Comparison of ENCODE assay signal across 7 cellular contexts in the genomic region with DNA sequence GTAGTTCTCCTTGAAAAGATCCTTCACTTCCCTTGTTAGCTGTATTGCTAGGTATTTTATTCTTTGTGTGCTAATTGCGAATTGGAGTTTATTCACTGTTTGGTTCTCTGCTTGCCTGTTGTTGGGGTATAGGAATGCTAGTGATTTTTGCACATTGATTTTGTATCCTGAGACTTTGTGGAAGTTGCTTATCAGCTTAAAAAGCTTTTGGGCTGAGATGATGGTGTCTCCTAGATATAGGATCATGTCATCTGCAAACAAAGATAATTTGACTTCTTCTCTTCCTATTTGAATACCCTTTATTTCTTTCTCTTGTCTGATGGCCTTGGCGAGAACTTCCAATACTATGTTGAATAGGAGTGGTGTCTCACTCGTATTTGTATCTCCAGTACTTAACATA. TPM values are rescaled to one million over a fixed set of nuclear protein-coding genes. Genes with fewer than 3 reads are reported as not detected.
DNase-seq lines count a peak whose midpoint lies in the region; ATAC-seq and TF ChIP-seq lines count a peak whose summit lies in the region.
"Not testable (repeated sequence)": the region's sequence is repeated elsewhere in the genome, so short reads cannot be mapped to it uniquely, and the experiment has no call there.

No MANE protein-coding gene starts in this region.

- POLR2A ChIA-PET in CD4-positive, alpha-beta T cell (lab: Charles Lee), result interaction anchor here (1.1 kb wide), 1 partner anchor 158 kb away, joined by 3 read pairs; no protein-coding TSS in a partner anchor
- POLR2A ChIA-PET in T-cell (lab: Charles Lee); WTC11 (lab: Charles Lee): not testable (repeated sequence)
- POLR2A ChIA-PET in naive thymus-derived CD4-positive, alpha-beta T cell (lab: Charles Lee), result interaction anchor here (0.6 to 1.4 kb wide), 5 partner anchors 10 to 711 kb away, joined by 3 to 4 read pairs (median 3); no protein-coding TSS in a partner anchor

- not testable (repeated sequence) for TF ChIP-seq CTCF in CD4-positive, alpha-beta T cell (IDR thresholded peaks at IDR 0.05); WTC11 (IDR thresholded peaks at IDR 0.05); neural crest cell (conservative IDR thresholded peaks at IDR 0.05)

- H3K36me3 ChIP-seq in naive thymus-derived CD4-positive, alpha-beta T cell (ENCODE audit: control insufficient read depth in 2 of 3, insufficient read depth in 3 of 3, low read length in 3 of 3), result not testable (repeated sequence)

- peak overlapping the region; percentile 36 for H3K4me3 Mint-ChIP-seq in CD4-positive, alpha-beta T cell
- peak overlapping the region in 1 of 3 donors; percentile 57 for H3K4me3 Mint-ChIP-seq in T-cell
- not testable (repeated sequence) for H3K4me3 Mint-ChIP-seq in WTC11; central memory CD8-positive, alpha-beta T cell; neural crest cell
- peak overlapping the region; percentile 74 for H3K4me3 Mint-ChIP-seq in activated T-helper 17 cell treated with anti-CD3 and anti-CD28 coated beads, Interleukin-2, amount 50 U/mL, for 72 hours
- peak overlapping the region in 8 of 10 donors; percentile 1 to 67 (median 58) for H3K4me3 Mint-ChIP-seq in naive thymus-derived CD4-positive, alpha-beta T cell

- peaks cover 29 to 74% of the 10 kb centered on the region in 2 donors for H3K4me1 ChIP-seq in naive thymus-derived CD4-positive, alpha-beta T cell (ENCODE audit: control insufficient read depth in 2 of 2, insufficient read depth in 2 of 2, low read length in 2 of 2)

- DNase-seq in CD4-positive, alpha-beta T cell; T-cell; WTC11 (ENCODE audit: low spot score); central memory CD8-positive, alpha-beta T cell (ENCODE audit: low spot score in 2 of 2); naive thymus-derived CD4-positive, alpha-beta T cell; neural crest cell (ENCODE audit: low read depth, low spot score): not testable (repeated sequence)

- H3K27ac Mint-ChIP-seq in CD4-positive, alpha-beta T cell, result peak overlapping the region; percentile 84
- H3K27ac Mint-ChIP-seq in T-cell (peak overlapping the region; percentile 87 to 96), WTC11 (peak overlapping the region; percentile 84), neural crest cell (ENCODE audit: unreplicated experiment) (peak overlapping the region; percentile 84)
- peak overlapping the region; percentile 17 for H3K27ac Mint-ChIP-seq in activated T-helper 17 cell treated with anti-CD3 and anti-CD28 coated beads, Interleukin-2, amount 50 U/mL, for 72 hours
- H3K27ac Mint-ChIP-seq in central memory CD8-positive, alpha-beta T cell (ENCODE audit: low read depth), result peak overlapping the region; percentile 38
- peak overlapping the region in 7 of 9 donors; percentile 56 to 98 (median 81) for H3K27ac Mint-ChIP-seq in naive thymus-derived CD4-positive, alpha-beta T cell

- H3K9me3 ChIP-seq in CD4-positive, alpha-beta T cell (ENCODE audit: control insufficient read depth, low read length); naive thymus-derived CD4-positive, alpha-beta T cell (ENCODE audit: control insufficient read depth in 2 of 3, low read length in 3 of 3): not testable (repeated sequence)

- not testable (repeated sequence) for H3K4me3 ChIP-seq in naive thymus-derived CD4-positive, alpha-beta T cell (ENCODE audit: low read length)

- H3K36me3 Mint-ChIP-seq in CD4-positive, alpha-beta T cell (ENCODE audit: low read depth), result peaks cover 89% of the 10 kb centered on the region
- H3K36me3 Mint-ChIP-seq in T-cell (peaks cover 74% of the 10 kb centered on the region), WTC11 (peaks cover 14% of the 10 kb centered on the region), neural crest cell (ENCODE audit: low read depth) (peaks cover 28% of the 10 kb centered on the region)
- peaks cover 71% of the 10 kb centered on the region for H3K36me3 Mint-ChIP-seq in activated T-helper 17 cell treated with anti-CD3 and anti-CD28 coated beads, Interleukin-2, amount 50 U/mL, for 72 hours (ENCODE audit: low read depth)
- H3K36me3 Mint-ChIP-seq in central memory CD8-positive, alpha-beta T cell (ENCODE audit: insufficient read depth), result peaks cover 20% of the 10 kb centered on the region
- peaks cover 20 to 75% (median 62%) of the 10 kb centered on the region in 5 donors for H3K36me3 Mint-ChIP-seq in naive thymus-derived CD4-positive, alpha-beta T cell

- H3K27me3 Mint-ChIP-seq in CD4-positive, alpha-beta T cell; T-cell; WTC11 (ENCODE audit: low read depth); activated T-helper 17 cell treated with anti-CD3 and anti-CD28 coated beads, Interleukin-2, amount 50 U/mL, for 72 hours; central memory CD8-positive, alpha-beta T cell; naive thymus-derived CD4-positive, alpha-beta T cell; neural crest cell (ENCODE audit: low read depth): not testable (repeated sequence)

- peaks cover 16% of the 10 kb centered on the region for H3K9me3 Mint-ChIP-seq in CD4-positive, alpha-beta T cell
- H3K9me3 Mint-ChIP-seq in T-cell (peaks cover 0 to 14% (median 12%) of the 10 kb centered on the region in 3 donors), WTC11 (peaks cover 17% of the 10 kb centered on the region)
- H3K9me3 Mint-ChIP-seq in activated T-helper 17 cell treated with anti-CD3 and anti-CD28 coated beads, Interleukin-2, amount 50 U/mL, for 72 hours; central memory CD8-positive, alpha-beta T cell; neural crest cell: not testable (repeated sequence)
- peaks cover 0 to 21% (median 6%) of the 10 kb centered on the region in 11 donors for H3K9me3 Mint-ChIP-seq in naive thymus-derived CD4-positive, alpha-beta T cell

- intact Hi-C loops in CD4-positive, alpha-beta T cell (cut with DNase I, micrococcal nuclease); naive thymus-derived CD4-positive, alpha-beta T cell (cut with micrococcal nuclease): not testable (repeated sequence)

- not testable (repeated sequence) for H3K27ac ChIP-seq in CD4-positive, alpha-beta T cell (ENCODE audit: low read depth, low read length); naive thymus-derived CD4-positive, alpha-beta T cell (ENCODE audit: low read depth, low read length)

- ATAC-seq in CD4-positive, alpha-beta T cell (ENCODE audit: poor library complexity); T-cell (replicated peaks in 1 of 4); WTC11; activated T-helper 17 cell treated with anti-CD3 and anti-CD28 coated beads, Interleukin-2, amount 50 U/mL, for 72 hours (replicated peaks); central memory CD8-positive, alpha-beta T cell (replicated peaks; ENCODE audit: extremely low read depth, poor library complexity, severe bottlenecking); naive thymus-derived CD4-positive, alpha-beta T cell: not testable (repeated sequence)

- not testable (repeated sequence) for H3K27me3 ChIP-seq in CD4-positive, alpha-beta T cell (ENCODE audit: control insufficient read depth, insufficient read depth, low read length); naive thymus-derived CD4-positive, alpha-beta T cell (ENCODE audit: control insufficient read depth in 2 of 2, insufficient read depth in 2 of 2, low read length in 2 of 2)

- H3K4me1 Mint-ChIP-seq in CD4-positive, alpha-beta T cell (ENCODE audit: low read depth), result peaks cover 89% of the 10 kb centered on the region
- H3K4me1 Mint-ChIP-seq in T-cell (peaks cover 84 to 89% (median 85%) of the 10 kb centered on the region in 3 donors), WTC11 (peaks cover 22% of the 10 kb centered on the region), neural crest cell (peaks cover 15% of the 10 kb centered on the region)
- peaks cover 72% of the 10 kb centered on the region for H3K4me1 Mint-ChIP-seq in activated T-helper 17 cell treated with anti-CD3 and anti-CD28 coated beads, Interleukin-2, amount 50 U/mL, for 72 hours
- peaks cover 83% of the 10 kb centered on the region for H3K4me1 Mint-ChIP-seq in central memory CD8-positive, alpha-beta T cell
- H3K4me1 Mint-ChIP-seq in naive thymus-derived CD4-positive, alpha-beta T cell, result peaks cover 61 to 93% (median 85%) of the 10 kb centered on the region in 7 donors

- CTCF ChIA-PET in CD4-positive, alpha-beta T cell (lab: Charles Lee), result interaction anchor here (3.2 kb wide), 1 partner anchor 11 kb away, joined by 12 read pairs; no protein-coding TSS in a partner anchor
- CTCF ChIA-PET in T-cell (lab: Charles Lee), result interaction anchor here in 1 of 2 donors (2.7 kb wide), 1 partner anchor 11 kb away, joined by 9 read pairs; no protein-coding TSS in a partner anchor
- CTCF ChIA-PET in WTC11 (lab: Charles Lee); naive thymus-derived CD4-positive, alpha-beta T cell (lab: Charles Lee): not testable (repeated sequence)

RNA-seq across cellular contexts. Expression of gene CDC14A, which starts 55.1 kb away (rescaled TPM):
- 100 to 1,000 TPM; 174 to 182 TPM for total RNA-seq in CD4-positive, alpha-beta T cell
- total RNA-seq in T-cell, result 100 to 1,000 TPM in 2 of 5 donors, 10 to 100 TPM in 3; 77.1 to 169 (median 91.6) TPM
- total RNA-seq in WTC11 (2021), result 8.7 to 11.1 TPM (median 10.3 TPM) in 3 replicates
- total RNA-seq in activated T-helper 17 cell treated with anti-CD3 and anti-CD28 coated beads, Interleukin-2, amount 50 U/mL, for 72 hours, result 10 to 100 TPM; 21.0 to 31.0 TPM
- 100 to 1,000 TPM in 2 of 5 experiments, 10 to 100 TPM in 3; 47.1 to 136 (median 85.1) TPM for total RNA-seq in naive thymus-derived CD4-positive, alpha-beta T cell
- 10 to 100 TPM; 53.2 to 54.7 TPM for polyA plus RNA-seq in naive thymus-derived CD4-positive, alpha-beta T cell
- total RNA-seq in neural crest cell, result 15.7 and 16.6 TPM in 2 replicates

Comparison
In these comparisons a context has a peak if more than half of its experiments do, and no peak if none do; other contexts are left out.
1. H3K27ac Mint-ChIP-seq: peak in every context shown above with its lines; median percentile 92 in T-cell; 84 in CD4-positive, alpha-beta T cell; 84 in WTC11; 84 in neural crest cell; 81 in naive thymus-derived CD4-positive, alpha-beta T cell; 38 in central memory CD8-positive, alpha-beta T cell; 17 in activated T-helper 17 cell treated with anti-CD3 and anti-CD28 coated beads, Interleukin-2, amount 50 U/mL, for 72 hours.